ENCODE assay signal across 27 cellular contexts in genomic region chr19:5219551-5220304, GRCh38.
"Had no signal": no experiment of that assay in that cellular context is flagged by ENCODE, and none has a peak within 500 bp of the region (broad histone marks: within the 10 kb centered on the region; RNA-seq: fewer than 3 reads in every experiment).

No MANE protein-coding gene starts in this region.

- H3K4me3 ChIP-seq: body of pancreas had no signal

- H3K27ac ChIP-seq: body of pancreas, WERI-Rb-1 had no signal

- H3K4me3 Mint-ChIP-seq: activated B cell treated with CpG ODN at 0.5 μM for 24 hours; activated CD8-positive, alpha-beta T cell treated with anti-CD3 and anti-CD28 coated beads for 36 hours; activated naive CD4-positive, alpha-beta T cell treated with anti-CD3 and anti-CD28 coated beads, Interleukin-2, amount 10 ng/mL, durations not matched to agents 7 days and 5 days; activated naive CD8-positive, alpha-beta T cell; activated T-cell treated with anti-CD3 and anti-CD28 coated beads, Interleukin-2, amount 50 U/mL, for 4 hours; activated T-helper 17 cell treated with anti-CD3 and anti-CD28 coated beads, Interleukin-2, amount 50 U/mL, for 72 hours; T-helper 17 cell; T-helper 2 cell treated with Interferon-gamma antibody and Interleukin-4, amounts not matched to agents 5 μg/mL and 100 μg/mL, for 36 hours had no signal

- H3K36me3 Mint-ChIP-seq: activated naive CD4-positive, alpha-beta T cell treated with anti-CD3 and anti-CD28 coated beads, Interleukin-2, amount 10 ng/mL, durations not matched to agents 7 days and 5 days had no signal

- H3K27me3 ChIP-seq: body of pancreas had no signal

- H3K27ac Mint-ChIP-seq: activated B cell treated with CpG ODN at 0.5 μM for 24 hours; activated CD8-positive, alpha-beta T cell treated with anti-CD3 and anti-CD28 coated beads for 36 hours; activated naive CD4-positive, alpha-beta T cell treated with anti-CD3 and anti-CD28 coated beads, Interleukin-2, amount 10 ng/mL, durations not matched to agents 7 days and 5 days; activated naive CD8-positive, alpha-beta T cell; activated T-helper 17 cell treated with anti-CD3 and anti-CD28 coated beads, Interleukin-2, amount 50 U/mL, for 72 hours; T-helper 17 cell; T-helper 2 cell treated with Interferon-gamma antibody and Interleukin-4, amounts not matched to agents 5 μg/mL and 100 μg/mL, for 36 hours had no signal

- H3K9me3 Mint-ChIP-seq: activated B cell treated with CpG ODN at 0.5 μM for 24 hours; activated CD8-positive, alpha-beta T cell treated with anti-CD3 and anti-CD28 coated beads for 36 hours; activated naive CD4-positive, alpha-beta T cell treated with anti-CD3 and anti-CD28 coated beads, Interleukin-2, amount 10 ng/mL, durations not matched to agents 7 days and 5 days; activated T-cell treated with anti-CD3 and anti-CD28 coated beads, Interleukin-2, amount 50 U/mL, for 4 hours; activated T-helper 17 cell treated with anti-CD3 and anti-CD28 coated beads, Interleukin-2, amount 50 U/mL, for 72 hours; T-helper 2 cell treated with Interferon-gamma antibody and Interleukin-4, amounts not matched to agents 5 μg/mL and 100 μg/mL, for 36 hours had no signal

- H3K27me3 Mint-ChIP-seq: activated B cell treated with CpG ODN at 0.5 μM for 24 hours; activated CD8-positive, alpha-beta T cell treated with anti-CD3 and anti-CD28 coated beads for 36 hours; activated naive CD4-positive, alpha-beta T cell treated with anti-CD3 and anti-CD28 coated beads, Interleukin-2, amount 10 ng/mL, durations not matched to agents 7 days and 5 days; activated naive CD8-positive, alpha-beta T cell; activated T-helper 17 cell treated with anti-CD3 and anti-CD28 coated beads, Interleukin-2, amount 50 U/mL, for 72 hours had no signal

- ATAC-seq: activated CD4-positive, CD25-positive, alpha-beta regulatory T cell treated with anti-CD3 and anti-CD28 coated beads, Interleukin-2, amount 50 U/mL, for 24 hours; activated CD8-positive, alpha-beta T cell treated with anti-CD3 and anti-CD28 coated beads for 36 hours; activated T-cell treated with anti-CD3 and anti-CD28 coated beads, Interleukin-2, amount 50 U/mL, for 4 hours; activated T-helper 17 cell treated with anti-CD3 and anti-CD28 coated beads, Interleukin-2, amount 50 U/mL, for 72 hours; body of pancreas; esophagus mucosa; T-helper 17 cell had no signal

- DNase-seq: activated B cell treated with CpG ODN at 0.5 μM for 24 hours; activated CD4-positive, alpha-beta T cell treated with anti-CD3 and anti-CD28 coated beads for 48 hours; activated CD4-positive, alpha-beta T cell treated with anti-CD3 and anti-CD28 coated beads, Interleukin-2, amount 50 U/mL, for 1 hour; activated CD4-positive, alpha-beta T cell treated with anti-CD3 and anti-CD28 coated beads, Interleukin-2, amount 50 U/mL, for 48 hours; activated CD8-positive, alpha-beta memory T cell treated with anti-CD3 and anti-CD28 coated beads for 24 hours; activated CD8-positive, alpha-beta T cell treated with anti-CD3 and anti-CD28 coated beads for 36 hours; activated effector memory CD4-positive, alpha-beta T cell treated with Interleukin-2 at 50 U/mL for 16 hours; activated naive CD4-positive, alpha-beta T cell treated with anti-CD3 and anti-CD28 coated beads, Interleukin-2, amount 10 ng/mL, durations not matched to agents 7 days and 5 days; activated T-cell treated with anti-CD3 and anti-CD28 coated beads, Interleukin-2, amount 50 U/mL, for 4 hours; amniotic stem cell; aorta; body of pancreas; caudate nucleus; cortex of kidney; dermis blood vessel endothelial cell; effector CD4-positive, alpha-beta T cell; foreskin fibroblast; head of caudate nucleus; T-helper 1 cell; T-helper 17 cell; T1000; WERI-Rb-1 had no signal

- H3K4me1 ChIP-seq: body of pancreas had no signal

- H3K9me3 ChIP-seq: body of pancreas had no signal

- H3K4me1 Mint-ChIP-seq: activated naive CD4-positive, alpha-beta T cell treated with anti-CD3 and anti-CD28 coated beads, Interleukin-2, amount 10 ng/mL, durations not matched to agents 7 days and 5 days; activated T-helper 17 cell treated with anti-CD3 and anti-CD28 coated beads, Interleukin-2, amount 50 U/mL, for 72 hours had no signal
